Comparison of ENCODE assay signal across 22 cellular contexts in genomic region chr4:78002260-78002659, GRCh38. TPM values are rescaled to one million over a fixed set of nuclear protein-coding genes. Genes with fewer than 3 reads are reported as not detected.
DNase-seq lines count a peak whose midpoint lies in the region; ATAC-seq, FAIRE-seq and TF ChIP-seq lines count a peak whose summit lies in the region.
"Had no signal": no experiment of that assay in that cellular context is flagged by ENCODE, and none has a peak within 500 bp of the region (broad histone marks: within the 10 kb centered on the region; RNA-seq: fewer than 3 reads in every experiment).

No MANE protein-coding gene starts in this region.

- no peaks in the 10 kb centered on the region for H3K23me2 ChIP-seq in H1 (ENCODE audit: low read depth, low read length)

- intact Hi-C loops in Right ventricle myocardium inferior (cut with DNase I): no loop called here

- H3K18ac ChIP-seq in H1 (ENCODE audit: extremely low read depth, low read length): no peak overlapping the region

- H3K36me3 ChIP-seq in H1 (ENCODE audit: control insufficient read depth in 2 of 4, insufficient read depth in 4 of 4, low read length in 3 of 4): no peaks in the 10 kb centered on the region
- H3K36me3 ChIP-seq: esophagus squamous epithelium, Peyer's patch, vagina had no signal

- H3K27ac ChIP-seq in H1 (ENCODE audit: low read depth, low read length) (no peak overlapping the region), substantia nigra (ENCODE audit: low read depth, low read length, poor library complexity, severe bottlenecking) (no peak overlapping the region)
- H3K27ac ChIP-seq: esophagus squamous epithelium, Peyer's patch, vagina had no signal

- no peak overlapping the region for H3K4me2 ChIP-seq in H1 (ENCODE audit: insufficient read depth in 1 of 2, low read depth in 2 of 2, low read length in 2 of 2)

- no peak for TF ChIP-seq POLR2A in H1 (IDR thresholded peaks at IDR 0.05; ENCODE audit: control extremely low read depth in 1 of 2, low read depth in 2 of 2, low read length in 2 of 2)

- no peaks in the 10 kb centered on the region for H3K79me1 ChIP-seq in H1 (ENCODE audit: low read depth, low read length)

- H3K4me3 ChIP-seq in AG10803 (ENCODE audit: low read length): no peak overlapping the region
- H3K4me3 ChIP-seq in H1 (ENCODE audit: extremely low read depth in 1 of 4, insufficient read depth in 2 of 4, low read depth in 3 of 4, low read length in 4 of 4): no peak overlapping the region
- H3K4me3 ChIP-seq: esophagus squamous epithelium, Peyer's patch, vagina had no signal

- no peaks in the 10 kb centered on the region for H4K20me1 ChIP-seq in H1 (replicated peaks in 1 of 2; ENCODE audit: control insufficient read depth in 1 of 2, insufficient read depth in 2 of 2, low read length in 2 of 2)

- H3K4me1 ChIP-seq in H1 (replicated peaks in 1 of 4; ENCODE audit: control insufficient read depth in 3 of 4, insufficient read depth in 4 of 4, low read length in 3 of 4): no peaks in the 10 kb centered on the region
- H3K4me1 ChIP-seq: esophagus squamous epithelium, Peyer's patch, vagina had no signal

- H3K23ac ChIP-seq in H1 (ENCODE audit: insufficient read length): no peak overlapping the region

- CTCF ChIA-PET in H1 (lab: Charles Lee; ENCODE audit: partially characterized antibody): no interaction called here

- H4K8ac ChIP-seq in H1 (ENCODE audit: extremely low read depth, insufficient read depth, low read length): no peak overlapping the region

- H3K14ac ChIP-seq in H1 (ENCODE audit: insufficient read length): no peak overlapping the region

- no peak overlapping the region for H2AFZ ChIP-seq in H1 (ENCODE audit: low read length)

- TF ChIP-seq EP300 in H1 (IDR thresholded peaks at IDR 0.05; ENCODE audit: borderline replicate concordance in 1 of 2, low read depth in 2 of 2, low read length in 2 of 2): no peak

- H3K9ac ChIP-seq in H1 (replicated peaks in 1 of 4; ENCODE audit: extremely low read depth in 1 of 4, low read depth in 3 of 4, low read length in 3 of 4): no peak overlapping the region

- H2BK120ac ChIP-seq in H1 (replicated peaks; ENCODE audit: low read depth, low read length): no peak overlapping the region

- peak; percentile 95 for FAIRE-seq in H1 (lab: Jason Lieb, UNC)
- FAIRE-seq: bronchial epithelial cell had no signal

- H3K27me3 ChIP-seq in H1 (replicated peaks in 1 of 4; ENCODE audit: control insufficient read depth in 3 of 4, extremely low read depth in 1 of 4, insufficient read depth in 3 of 4, low read length in 3 of 4): no peaks in the 10 kb centered on the region
- H3K27me3 ChIP-seq: esophagus squamous epithelium, Peyer's patch, vagina had no signal

- H3K79me2 ChIP-seq in H1 (ENCODE audit: control insufficient read depth in 1 of 2, insufficient read depth in 2 of 2, low read length in 2 of 2): no peaks in the 10 kb centered on the region

- TF ChIP-seq CTCF in AG10803 (conservative IDR thresholded peaks at IDR 0.05; ENCODE audit: low read length) (no peak), H1 (IDR thresholded peaks at IDR 0.05; ENCODE audit: control extremely low read depth in 1 of 3, insufficient read depth in 1 of 3, low read depth in 1 of 3, low read length in 3 of 3) (no peak)

- H2AK5ac ChIP-seq in H1 (ENCODE audit: low read depth, low read length): no peak overlapping the region

- DNase-seq in AG10803 (ENCODE audit: low read depth) (peak; percentile 24), NCI-H226 (peak; percentile 40), H1 (ENCODE audit: low read depth in 1 of 2, low spot score in 2 of 2) (no peak), myocyte (ENCODE audit: low read depth) (peak; percentile 67), Kasumi-1 (lab: John Stamatoyannopoulos, UW) (no peak), substantia nigra (lab: John Stamatoyannopoulos, UW) (no peak), NCI-H2029 treated with DMSO at 0.1 percent for 48 hours (lab: John Stamatoyannopoulos, UW) (no peak), Right ventricle myocardium inferior (ENCODE audit: missing footprints) (no peak)
- DNase-seq: activated CD4-positive, alpha-beta T cell treated with anti-CD3 and anti-CD28 coated beads for 36 hours; activated T-cell treated with anti-CD3 and anti-CD28 coated beads, Interleukin-2, amount 50 U/mL, for 24 hours; C1 segment of cervical spinal cord; endodermal cell; esophagus squamous epithelium; left cardiac atrium; NCI-H1436; NCI-H524 treated with DMSO at 0.1 percent for 48 hours; nucleus accumbens; Peyer's patch; T-helper 17 cell had no signal

- no peak overlapping the region for H3K4ac ChIP-seq in H1 (replicated peaks; ENCODE audit: insufficient read length, low read depth, low read length)

- no peak overlapping the region for H2BK12ac ChIP-seq in H1 (ENCODE audit: low read depth, low read length)

- no peaks in the 10 kb centered on the region for H3K9me3 ChIP-seq in H1 (ENCODE audit: insufficient read depth in 2 of 2, low read depth in 1 of 2, low read length in 1 of 2)
- H3K9me3 ChIP-seq: esophagus squamous epithelium, Peyer's patch, vagina had no signal

- H2BK5ac ChIP-seq in H1 (ENCODE audit: low read depth, low read length): no peak overlapping the region

- no peak overlapping the region for H3K56ac ChIP-seq in H1 (replicated peaks; ENCODE audit: insufficient read length, low read depth, low read length)

- 88% methylated on average over 4 of the region's 4 CpGs; no CpG with 5 or more reads in 1 of the 2 experiments for WGBS in H1 (ENCODE audit: extremely low coverage in 1 of 2, insufficient coverage in 1 of 2, insufficient read length in 1 of 2, insufficient replicate concordance in 2 of 2, low coverage in 1 of 2, low lambda C conversion rate in 2 of 2, missing lambda C conversion rate in 1 of 2), 2 experiments

- H4K5ac ChIP-seq in H1 (ENCODE audit: insufficient read length, low read depth, low read length): no peak overlapping the region

- H4K91ac ChIP-seq in H1 (replicated peaks; ENCODE audit: insufficient read length, low read length): no peak overlapping the region

- ATAC-seq in Right ventricle myocardium inferior: no peak
- ATAC-seq: activated CD4-positive, alpha-beta T cell treated with anti-CD3 and anti-CD28 coated beads for 36 hours; stimulated activated effector memory CD8-positive, alpha-beta T cell treated with anti-CD3 and anti-CD28 coated beads, Interleukin-12 subunit alpha, Interleukin-12 subunit beta, amount 100 ng/mL, for 72 hours; T-helper 17 cell had no signal

- no peak for TF ChIP-seq RAD21 in H1 (IDR thresholded peaks at IDR 0.05 in 1 of 2, conservative IDR thresholded peaks at IDR 0.05 in 1 of 2; ENCODE audit: low read depth in 2 of 2, low read length in 2 of 2)

- H2BK20ac ChIP-seq in H1 (ENCODE audit: low read length): no peak overlapping the region

- no peak overlapping the region for H2BK15ac ChIP-seq in H1 (ENCODE audit: low read length)

- POLR2A ChIA-PET in H1 (lab: Charles Lee; ENCODE audit: partially characterized antibody): interaction anchor here (1.0 kb wide), 1 partner anchor 10 kb away, joined by 3 read pairs; no protein-coding TSS in a partner anchor

TF ChIP-seq in H1, 55 proteins besides CTCF, POLR2A, EP300 and RAD21:
- TF ChIP-seq PHF8 (conservative IDR thresholded peaks at IDR 0.05; ENCODE audit: low read depth, low read length) (no peak), EGR1 (IDR thresholded peaks at IDR 0.05; ENCODE audit: borderline replicate concordance, low read depth, low read length) (no peak), CEBPB (IDR thresholded peaks at IDR 0.05; ENCODE audit: low read depth, low read length) (no peak), GABPA (IDR thresholded peaks at IDR 0.05; ENCODE audit: borderline replicate concordance, insufficient read depth, low read length) (no peak), TEAD4 (IDR thresholded peaks at IDR 0.05; ENCODE audit: low read depth, low read length) (peak; percentile 78; the same call in 1 of the 2 replicates), BRCA1 (IDR thresholded peaks at IDR 0.05; ENCODE audit: low read depth, low read length) (no peak)

RNA-seq across cellular contexts. Expression of gene FRAS1, which starts 54.9 kb away (rescaled TPM):
- total RNA-seq in H1 (2021; fragmentation: NEBNext Ultra II Directional; extraction: Animal tissue kit (Norgen Biotek cat#: 25700)): 106 and 109 TPM in 2 replicates
- 38.5 and 47.6 TPM in 2 replicates for polyA plus RNA-seq in H1 (2011; rRNA removed)
- 38.7 TPM for polyA plus RNA-seq in H1 (2011; cell fraction: cytosol; rRNA removed)
- polyA plus RNA-seq in H1 (2011; cell fraction: nucleus; rRNA removed): 120 TPM
- 38.3 to 50.2 TPM (median 48.8 TPM) in 4 replicates for polyA plus RNA-seq in H1 (2012, experiment 1 of 2)
- 6.8 TPM for polyA plus RNA-seq in H1 (2012, experiment 2 of 2)
- 44.5 TPM for polyA plus RNA-seq in H1 (2013, experiment 1 of 2)
- polyA plus RNA-seq in H1 (2013, experiment 2 of 2): 29.1 TPM
- 256 and 314 TPM in 2 replicates for polyA minus RNA-seq in H1 (2011; rRNA and poly(A)+ RNA removed)
- 130 TPM for polyA minus RNA-seq in H1 (2011; cell fraction: cytosol; rRNA and poly(A)+ RNA removed)
- 471 TPM for polyA minus RNA-seq in H1 (2011; cell fraction: nucleus; rRNA and poly(A)+ RNA removed)
- total RNA-seq in myocyte (18.3 and 21.0 TPM in 2 replicates), Right ventricle myocardium inferior (2.2 TPM)
- 18.4 TPM for polyA plus RNA-seq in myocyte (2012)
- total RNA-seq: T-helper 17 cell had no signal

Comparison
In these comparisons a context has a peak if more than half of its experiments do, and no peak if none do; other contexts are left out.
1. DNase-seq: peak in AG10803 (single experiment), NCI-H226 (single experiment) and myocyte (single experiment); none in H1 (0 of 2), Kasumi-1 (0 of 2), substantia nigra (0 of 49), NCI-H2029 treated with DMSO at 0.1 percent for 48 hours (single experiment) and Right ventricle myocardium inferior (single experiment).